ENCODE assay signal across 9 cellular contexts in the genomic region with DNA sequence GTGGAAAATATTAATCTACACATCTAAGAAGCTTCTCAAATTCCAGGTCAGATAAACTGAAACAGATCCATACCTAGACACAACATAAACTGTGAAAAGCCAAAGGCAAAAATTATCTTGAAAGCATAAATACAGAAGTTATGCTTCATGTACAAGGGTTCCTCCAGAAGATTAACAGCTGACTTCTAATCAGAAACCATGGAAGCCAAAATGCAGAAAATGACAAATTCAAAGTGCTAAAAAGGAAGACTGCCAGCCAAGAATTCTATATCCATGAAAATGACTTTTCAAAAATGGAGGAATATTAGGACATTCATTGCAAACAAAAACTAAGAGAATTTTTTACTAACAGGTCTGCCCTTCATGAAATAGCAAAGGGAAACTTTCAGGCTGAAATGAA.
"Had no signal": no experiment of that assay in that cellular context is flagged by ENCODE, and none has a peak within 500 bp of the region (broad histone marks: within the 10 kb centered on the region; RNA-seq: fewer than 3 reads in every experiment).

No MANE protein-coding gene starts in this region.

- H3K27ac Mint-ChIP-seq: GM23338 had no signal

- H3K4me1 ChIP-seq: HAP-1 had no signal

- H3K4me1 Mint-ChIP-seq: GM23338 had no signal

- H3K27ac ChIP-seq: KMS-11 had no signal

- FAIRE-seq: H1, HTR-8/SVneo had no signal

- H3K4me3 ChIP-seq: GM23338, HAP-1 had no signal

- ATAC-seq: GM23338, HCT116 had no signal

- H3K4me3 Mint-ChIP-seq: GM23338 had no signal

- H3K36me3 ChIP-seq: HAP-1 had no signal

- DNase-seq: H7, IMR-90, KBM-7 had no signal
